ENCODE assay signal across 27 cellular contexts in the genomic region with DNA sequence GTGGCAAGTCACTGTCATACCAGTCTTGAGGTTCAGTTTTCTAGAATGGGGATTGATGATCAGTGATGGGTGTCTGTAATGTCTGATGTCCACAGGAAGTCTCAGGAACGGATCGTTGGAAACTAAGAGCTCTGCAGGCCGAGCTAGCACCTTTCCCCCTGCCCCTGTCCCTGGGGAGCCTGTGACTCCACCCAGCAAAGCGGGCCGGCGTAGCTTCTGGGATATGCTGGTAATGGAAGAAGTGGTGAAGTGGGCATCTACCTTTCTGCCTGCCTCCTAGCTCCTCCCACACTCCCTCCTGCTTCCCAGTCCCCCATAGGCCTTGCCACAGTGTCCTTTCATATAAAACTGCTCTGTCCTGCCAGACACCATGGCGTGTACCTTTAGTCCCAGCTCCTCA. TPM values are rescaled to one million over a fixed set of nuclear protein-coding genes. Genes with fewer than 3 reads are reported as not detected.
DNase-seq lines count a peak whose midpoint lies in the region; ATAC-seq, FAIRE-seq and TF ChIP-seq lines count a peak whose summit lies in the region.
"Had no signal": no experiment of that assay in that cellular context is flagged by ENCODE, and none has a peak within 500 bp of the region (broad histone marks: within the 10 kb centered on the region; RNA-seq: fewer than 3 reads in every experiment).

No MANE protein-coding gene starts in this region.

- H3K27me3 ChIP-seq in osteoblast (ENCODE audit: insufficient read depth, low read length): no peaks in the 10 kb centered on the region
- H3K27me3 ChIP-seq: BLaER1, dorsolateral prefrontal cortex, hepatocyte, vagina had no signal

- H3K36me3 ChIP-seq in osteoblast (ENCODE audit: insufficient read depth, low read length): peaks cover 66% of the 10 kb centered on the region

- no peak for ATAC-seq in stimulated activated effector memory CD8-positive, alpha-beta T cell treated with anti-CD3 and anti-CD28 coated beads, Interleukin-12 subunit alpha, Interleukin-12 subunit beta, amount 100 ng/mL, for 72 hours
- ATAC-seq: K562, T-cell had no signal

- H2AFZ ChIP-seq in osteoblast (ENCODE audit: low read length): no peak overlapping the region
- H2AFZ ChIP-seq: hepatocyte had no signal

- H3K4me3 Mint-ChIP-seq in stimulated activated effector memory CD8-positive, alpha-beta T cell treated with anti-CD3 and anti-CD28 coated beads, Interleukin-12 subunit alpha, Interleukin-12 subunit beta, amount 100 ng/mL, for 72 hours: no peak overlapping the region
- H3K4me3 Mint-ChIP-seq: T-cell had no signal

- H3K4me3 ChIP-seq in coronary artery: no peak overlapping the region
- H3K4me3 ChIP-seq in osteoblast (ENCODE audit: insufficient read depth, low read length): no peak overlapping the region
- H3K4me3 ChIP-seq: BLaER1, dorsolateral prefrontal cortex, hepatocyte, K562, lung, vagina had no signal

- no peaks in the 10 kb centered on the region for H3K9me3 ChIP-seq in osteoblast (ENCODE audit: low read depth, low read length)
- H3K9me3 ChIP-seq: BLaER1, vagina had no signal

- TF ChIP-seq CTCF in coronary artery (IDR thresholded peaks at IDR 0.05) (no peak), D721Med (IDR thresholded peaks at IDR 0.05; ENCODE audit: insufficient read depth, missing control alignments) (no peak), osteoblast (IDR thresholded peaks at IDR 0.05; ENCODE audit: extremely low read depth, low read depth, low read length) (no peak)

- peak overlapping the region; percentile 72 for H3K27ac Mint-ChIP-seq in stimulated activated effector memory CD8-positive, alpha-beta T cell treated with anti-CD3 and anti-CD28 coated beads, Interleukin-12 subunit alpha, Interleukin-12 subunit beta, amount 100 ng/mL, for 72 hours
- H3K27ac Mint-ChIP-seq: T-cell had no signal

- H3K27ac ChIP-seq in coronary artery: no peak overlapping the region
- H3K27ac ChIP-seq in osteoblast (ENCODE audit: low read depth, low read length): no peak overlapping the region
- H3K27ac ChIP-seq: BLaER1, hepatocyte, vagina had no signal

- H3K4me1 ChIP-seq in osteoblast (ENCODE audit: insufficient read depth, low read length): peaks cover 4% of the 10 kb centered on the region
- H3K4me1 ChIP-seq: BLaER1 had no signal

- no peaks in the 10 kb centered on the region for H4K20me1 ChIP-seq in osteoblast (ENCODE audit: insufficient read depth, low read length)
- H4K20me1 ChIP-seq: BLaER1 had no signal

- DNase-seq in activated CD8-positive, alpha-beta memory T cell treated with anti-CD3 and anti-CD28 coated beads, Interleukin-2, amount 50 U/mL, for 4 hours: peak; percentile 2
- DNase-seq in activated CD8-positive, alpha-beta memory T cell treated with anti-CD3 and anti-CD28 coated beads for 24 hours: no peak
- DNase-seq in NCI-H1436 (lab: John Stamatoyannopoulos, UW) (peak; percentile 78), coronary artery (ENCODE audit: low spot score) (peak; percentile 35), T1000 (lab: John Stamatoyannopoulos, UW) (no peak), D721Med (ENCODE audit: insufficient read length, low spot score) (no peak), osteoblast (ENCODE audit: insufficient read length, low spot score, missing footprints) (no peak)
- DNase-seq in stimulated activated effector memory CD8-positive, alpha-beta T cell treated with anti-CD3 and anti-CD28 coated beads, Interleukin-12 subunit alpha, Interleukin-12 subunit beta, amount 100 ng/mL, for 72 hours (ENCODE audit: low spot score in 2 of 2): no peak
- DNase-seq: activated CD4-positive, alpha-beta T cell treated with anti-CD3 and anti-CD28 coated beads for 4 hours; anterior cingulate cortex; central memory CD4-positive, alpha-beta T cell; foreskin fibroblast; MM.1S; NCI-H2171; NCI-H774; occipital lobe; OCI-M1; SIG-M5; stimulated activated CD4-positive, alpha-beta T cell treated with anti-CD3 and anti-CD28 coated beads, Interleukin-15, amount 100 ng/mL, for 24 hours had no signal

- H3K4me2 ChIP-seq in osteoblast (ENCODE audit: insufficient read depth, low read length): no peak overlapping the region
- H3K4me2 ChIP-seq: BLaER1, hepatocyte had no signal

- no peaks in the 10 kb centered on the region for H3K79me2 ChIP-seq in osteoblast (ENCODE audit: insufficient read depth, low read length)
- H3K79me2 ChIP-seq: hepatocyte had no signal

- FAIRE-seq in D721Med (lab: Jason Lieb, UNC): no peak
- FAIRE-seq: islet of Langerhans, K562 had no signal

- H3K4me1 Mint-ChIP-seq in stimulated activated effector memory CD8-positive, alpha-beta T cell treated with anti-CD3 and anti-CD28 coated beads, Interleukin-12 subunit alpha, Interleukin-12 subunit beta, amount 100 ng/mL, for 72 hours: no peaks in the 10 kb centered on the region

- no peaks in the 10 kb centered on the region for H3K9me3 Mint-ChIP-seq in stimulated activated effector memory CD8-positive, alpha-beta T cell treated with anti-CD3 and anti-CD28 coated beads, Interleukin-12 subunit alpha, Interleukin-12 subunit beta, amount 100 ng/mL, for 72 hours
- H3K9me3 Mint-ChIP-seq: T-cell had no signal

- H3K36me3 Mint-ChIP-seq in stimulated activated effector memory CD8-positive, alpha-beta T cell treated with anti-CD3 and anti-CD28 coated beads, Interleukin-12 subunit alpha, Interleukin-12 subunit beta, amount 100 ng/mL, for 72 hours: peaks cover 63% of the 10 kb centered on the region

RNA-seq across cellular contexts. Expression of a gene that starts 13.4 kb away (rescaled TPM):
- 24.5 and 27.1 TPM in 2 replicates for total RNA-seq in osteoblast

RNA-seq across cellular contexts. Expression of a gene that starts 50.7 kb away (rescaled TPM):
- total RNA-seq in osteoblast: 41.0 and 42.0 TPM in 2 replicates

RNA-seq across cellular contexts. Expression of a gene that starts 50.8 kb away (rescaled TPM):
- total RNA-seq in osteoblast: 64.8 and 65.9 TPM in 2 replicates

Comparison
In these comparisons a context has a peak if more than half of its experiments do, and no peak if none do; other contexts are left out.
1. DNase-seq: peak in activated CD8-positive, alpha-beta memory T cell treated with anti-CD3 and anti-CD28 coated beads, Interleukin-2, amount 50 U/mL, for 4 hours (single experiment), NCI-H1436 (single experiment) and coronary artery (single experiment); none in activated CD8-positive, alpha-beta memory T cell treated with anti-CD3 and anti-CD28 coated beads for 24 hours (single experiment), stimulated activated effector memory CD8-positive, alpha-beta T cell treated with anti-CD3 and anti-CD28 coated beads, Interleukin-12 subunit alpha, Interleukin-12 subunit beta, amount 100 ng/mL, for 72 hours (0 of 2), T1000 (single experiment), D721Med (single experiment) and osteoblast (single experiment).